27 cellular contexts compared by ENCODE assay signal in genomic region chr12:110791589-110791988, GRCh38. TPM values are rescaled to one million over a fixed set of nuclear protein-coding genes. Genes with fewer than 3 reads are reported as not detected.
A peak's percentile ranks its signal among the peaks of the same experiment; 100 is the strongest.
DNase-seq lines count a peak whose midpoint lies in the region; ATAC-seq lines count a peak whose summit lies in the region.
"Had no signal": no experiment of that assay in that cellular context is flagged by ENCODE, and none has a peak within 500 bp of the region (broad histone marks: within the 10 kb centered on the region; RNA-seq: fewer than 3 reads in every experiment).

No MANE protein-coding gene starts in this region.

- CTCF ChIA-PET in activated naive CD4-positive, alpha-beta T cell treated with anti-CD3 and anti-CD28 coated beads for 36 hours (lab: Charles Lee): no interaction called here

- H3K4me1 ChIP-seq in urinary bladder (ENCODE audit: insufficient read depth): no peaks in the 10 kb centered on the region
- H3K4me1 ChIP-seq: uterus had no signal

- H3K9me3 Mint-ChIP-seq in activated naive CD4-positive, alpha-beta T cell treated with anti-CD3 and anti-CD28 coated beads for 36 hours: no peaks in the 10 kb centered on the region
- H3K9me3 Mint-ChIP-seq: HFFc6, mesothelial cell of epicardium had no signal

- no peaks in the 10 kb centered on the region for H3K36me3 Mint-ChIP-seq in activated naive CD4-positive, alpha-beta T cell treated with anti-CD3 and anti-CD28 coated beads for 36 hours (ENCODE audit: low read depth)
- H3K36me3 Mint-ChIP-seq: mesothelial cell of epicardium had no signal

- ATAC-seq in esophagus mucosa (peak; percentile 65), GM21367 (IDR thresholded peaks at IDR 0.05; ENCODE audit: unreplicated experiment) (no peak)

- H3K36me3 ChIP-seq in urinary bladder (ENCODE audit: insufficient read depth): no peaks in the 10 kb centered on the region
- H3K36me3 ChIP-seq: cardiac muscle cell, esophagus squamous epithelium, uterus had no signal

- no peak overlapping the region for H3K4me3 Mint-ChIP-seq in activated naive CD4-positive, alpha-beta T cell treated with anti-CD3 and anti-CD28 coated beads for 36 hours
- H3K4me3 Mint-ChIP-seq: HFFc6, mesothelial cell of epicardium had no signal

- H3K4me1 Mint-ChIP-seq in activated naive CD4-positive, alpha-beta T cell treated with anti-CD3 and anti-CD28 coated beads for 36 hours (ENCODE audit: low read depth): peaks cover 21% of the 10 kb centered on the region
- H3K4me1 Mint-ChIP-seq: mesothelial cell of epicardium had no signal

- 95% methylated on average over 3 of the region's 3 CpGs for WGBS in urinary bladder

- H3K27me3 Mint-ChIP-seq in activated naive CD4-positive, alpha-beta T cell treated with anti-CD3 and anti-CD28 coated beads for 36 hours (ENCODE audit: low read depth): no peaks in the 10 kb centered on the region
- H3K27me3 Mint-ChIP-seq: progenitor cell of endocrine pancreas had no signal

- intact Hi-C loops in activated naive CD4-positive, alpha-beta T cell treated with anti-CD3 and anti-CD28 coated beads for 36 hours (cut with micrococcal nuclease): no loop called here

- H3K4me3 ChIP-seq in urinary bladder (ENCODE audit: low read depth, low read length): no peak overlapping the region
- H3K4me3 ChIP-seq: cardiac muscle cell, dorsolateral prefrontal cortex, esophagus squamous epithelium, skin epidermis, uterus had no signal

- peak overlapping the region; percentile 25 for H3K27ac Mint-ChIP-seq in activated naive CD4-positive, alpha-beta T cell treated with anti-CD3 and anti-CD28 coated beads for 36 hours
- H3K27ac Mint-ChIP-seq: HFFc6, mesothelial cell of epicardium, progenitor cell of endocrine pancreas had no signal

- H3K27ac ChIP-seq in urinary bladder (ENCODE audit: low read depth): peak overlapping the region; percentile 38
- H3K27ac ChIP-seq: C4-2B, cardiac muscle cell, dorsolateral prefrontal cortex had no signal

- DNase-seq in activated naive CD4-positive, alpha-beta T cell treated with anti-CD3 and anti-CD28 coated beads for 36 hours: peak; percentile 8
- DNase-seq in activated naive CD4-positive, alpha-beta T cell (lab: John Stamatoyannopoulos, UW): no peak
- peak; percentile 34 for DNase-seq in NCI-H226
- no peak for DNase-seq in Kasumi-1 (lab: John Stamatoyannopoulos, UW)
- DNase-seq in activated effector memory CD4-positive, alpha-beta T cell treated with Interleukin-2 at 50 U/mL for 16 hours: no peak
- DNase-seq: ACHN; activated CD8-positive, alpha-beta memory T cell treated with anti-CD3 and anti-CD28 coated beads, Interleukin-2, amount 50 U/mL, for 48 hours; dorsolateral prefrontal cortex; esophagus squamous epithelium; glutamatergic neuron; HFFc6; NCI-H1092 treated with DMSO at 0.1 percent for 48 hours; NCI-H2107; RPMI8226; stimulated activated CD4-positive, alpha-beta T cell treated with anti-CD3 and anti-CD28 coated beads, Interleukin-2, amount 100 ng/mL, for 48 hours; substantia nigra; uterus had no signal

RNA-seq across cellular contexts. Expression of gene PPP1CC, which starts 48.9 kb away (rescaled TPM):
- total RNA-seq in activated naive CD4-positive, alpha-beta T cell treated with anti-CD3 and anti-CD28 coated beads for 36 hours: 100 to 1,000 TPM; 280 to 285 TPM
- total RNA-seq in esophagus mucosa (109 TPM), urinary bladder (203 TPM)
- polyA plus RNA-seq in urinary bladder: 110 TPM

RNA-seq across cellular contexts. Expression of gene CCDC63, which starts 55.2 kb away (rescaled TPM):
- total RNA-seq in activated naive CD4-positive, alpha-beta T cell treated with anti-CD3 and anti-CD28 coated beads for 36 hours: not detected
- total RNA-seq in esophagus mucosa (not detected), urinary bladder (not detected)
- not detected for polyA plus RNA-seq in urinary bladder
- total RNA-seq: cardiac muscle cell, dorsolateral prefrontal cortex, esophagus squamous epithelium, HFFc6, mesothelial cell of epicardium, progenitor cell of endocrine pancreas, uterus had no signal
- polyA plus RNA-seq: adipose tissue, neural cell had no signal

Comparison
In these comparisons a context has a peak if more than half of its experiments do, and no peak if none do; other contexts are left out.
1. DNase-seq: peak in activated naive CD4-positive, alpha-beta T cell treated with anti-CD3 and anti-CD28 coated beads for 36 hours (single experiment) and NCI-H226 (single experiment); none in activated naive CD4-positive, alpha-beta T cell (0 of 4), Kasumi-1 (0 of 2) and activated effector memory CD4-positive, alpha-beta T cell treated with Interleukin-2 at 50 U/mL for 16 hours (single experiment).